11 cellular contexts compared by ENCODE assay signal in the genomic region with DNA sequence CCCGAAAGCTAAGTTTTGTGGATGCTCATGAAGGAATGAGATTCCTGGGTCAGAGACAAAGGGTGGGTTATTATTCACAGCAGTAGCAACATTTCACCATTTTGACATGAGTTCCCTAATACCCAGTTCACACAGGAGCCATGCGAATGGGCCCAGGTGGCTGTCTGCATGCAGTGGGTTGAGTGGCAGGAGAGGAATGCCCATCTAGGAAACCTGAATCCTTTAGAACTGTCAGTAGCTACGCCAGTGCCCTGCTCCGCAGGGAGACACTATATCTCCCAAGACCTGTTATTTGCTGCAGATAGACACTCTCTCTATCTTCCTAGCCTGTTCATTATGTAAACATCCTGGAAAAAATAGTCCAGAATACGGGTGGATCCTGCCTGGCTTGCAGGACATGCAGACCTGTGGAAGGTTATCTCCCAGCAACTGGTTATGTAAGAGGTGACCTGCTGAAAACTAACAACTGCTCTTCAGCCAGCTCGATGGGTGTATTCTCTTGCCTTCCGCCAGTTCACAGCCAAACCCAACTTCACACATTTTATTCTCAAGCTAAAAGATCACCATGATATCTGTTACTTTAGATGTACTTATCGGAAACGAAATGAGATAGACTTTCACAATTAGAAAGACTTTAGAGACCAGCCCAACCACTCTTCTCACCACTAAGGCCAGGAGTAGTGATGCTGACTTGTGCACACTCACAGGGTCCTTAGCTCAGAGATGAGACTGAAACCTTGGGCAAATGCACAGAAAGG. TPM values are rescaled to one million over a fixed set of nuclear protein-coding genes. Genes with fewer than 3 reads are reported as not detected.
DNase-seq lines count a peak whose midpoint lies in the region; ATAC-seq and TF ChIP-seq lines count a peak whose summit lies in the region.
"Had no signal": no experiment of that assay in that cellular context is flagged by ENCODE, and none has a peak within 500 bp of the region (broad histone marks: within the 10 kb centered on the region; RNA-seq: fewer than 3 reads in every experiment).

No MANE protein-coding gene starts in this region.

- ATAC-seq in stimulated activated naive CD8-positive, alpha-beta T cell treated with anti-CD3 and anti-CD28 coated beads, Interleukin-15, amount 100 ng/mL, for 72 hours = peak; percentile 68
- ATAC-seq: foreskin keratinocyte had no signal

- no peaks in the 10 kb centered on the region for H3K27me3 Mint-ChIP-seq in activated naive CD4-positive, alpha-beta T cell treated with anti-CD3 and anti-CD28 coated beads for 36 hours (ENCODE audit: low read depth)
- peaks cover 0 to 35% (median 33%) of the 10 kb centered on the region in 3 donors for H3K27me3 Mint-ChIP-seq in immature natural killer cell (ENCODE audit: low read depth in 3 of 3)
- H3K27me3 Mint-ChIP-seq in stimulated activated naive CD8-positive, alpha-beta T cell treated with anti-CD3 and anti-CD28 coated beads, Interleukin-15, amount 100 ng/mL, for 72 hours = no peaks in the 10 kb centered on the region

- H3K9me2 ChIP-seq in PC-9 (ENCODE audit: insufficient read depth) = no peaks in the 10 kb centered on the region

- BruUV-seq in PC-9 (replicated peaks; lab: Mats Ljungman, UMichigan) = no TSS peak

- H3K4me1 ChIP-seq in PC-9 (replicated peaks; ENCODE audit: insufficient read depth) (peaks cover 49% of the 10 kb centered on the region), adrenal gland (replicated peaks in 1 of 2) (peaks cover 0 to 10% of the 10 kb centered on the region in 2 donors)

- no peak overlapping the region for H3K4me3 Mint-ChIP-seq in activated naive CD4-positive, alpha-beta T cell treated with anti-CD3 and anti-CD28 coated beads for 36 hours
- H3K4me3 Mint-ChIP-seq in immature natural killer cell = peak overlapping the region; percentile 78 to 91 (median 82)
- H3K4me3 Mint-ChIP-seq in stimulated activated naive CD8-positive, alpha-beta T cell treated with anti-CD3 and anti-CD28 coated beads, Interleukin-15, amount 100 ng/mL, for 72 hours = no peak overlapping the region

- intact Hi-C loops in activated naive CD4-positive, alpha-beta T cell treated with anti-CD3 and anti-CD28 coated beads for 36 hours (cut with micrococcal nuclease) = no loop called here
- intact Hi-C loops in PC-9 (cut with micrococcal nuclease; ENCODE audit: unreplicated experiment) = no loop called here
- intact Hi-C loops in adrenal gland (cut with DNase I) = no loop called here

- no peaks in the 10 kb centered on the region for H3K9me3 Mint-ChIP-seq in activated naive CD4-positive, alpha-beta T cell treated with anti-CD3 and anti-CD28 coated beads for 36 hours
- no peaks in the 10 kb centered on the region for H3K9me3 Mint-ChIP-seq in immature natural killer cell
- no peaks in the 10 kb centered on the region for H3K9me3 Mint-ChIP-seq in stimulated activated naive CD8-positive, alpha-beta T cell treated with anti-CD3 and anti-CD28 coated beads, Interleukin-15, amount 100 ng/mL, for 72 hours

- H4K20me1 ChIP-seq in PC-9 (ENCODE audit: insufficient read depth) = no peaks in the 10 kb centered on the region

- CTCF ChIA-PET in activated naive CD4-positive, alpha-beta T cell treated with anti-CD3 and anti-CD28 coated beads for 36 hours (lab: Charles Lee) = interaction anchor here (0.7 to 1.3 kb wide), 3 partner anchors 11 to 65 kb away, joined by 3 read pairs; no protein-coding TSS in a partner anchor
- CTCF ChIA-PET in PC-9 (lab: Charles Lee) = no interaction called here

- H3K9me3 ChIP-seq in PC-9 (ENCODE audit: insufficient read depth, low read depth) (no peaks in the 10 kb centered on the region), adrenal gland (replicated peaks in 1 of 3) (no peaks in the 10 kb centered on the region)
- H3K9me3 ChIP-seq: MG63 had no signal

- H3K27me3 ChIP-seq in PC-9 (ENCODE audit: insufficient read depth, low read depth) (no peaks in the 10 kb centered on the region), adrenal gland (no peaks in the 10 kb centered on the region)
- H3K27me3 ChIP-seq: foreskin keratinocyte, MG63 had no signal

- H3K4me1 Mint-ChIP-seq in activated naive CD4-positive, alpha-beta T cell treated with anti-CD3 and anti-CD28 coated beads for 36 hours (ENCODE audit: low read depth) = peaks cover 74% of the 10 kb centered on the region
- peaks cover 98 to 100% of the 10 kb centered on the region in 2 donors for H3K4me1 Mint-ChIP-seq in immature natural killer cell
- peaks cover 84% of the 10 kb centered on the region for H3K4me1 Mint-ChIP-seq in stimulated activated naive CD8-positive, alpha-beta T cell treated with anti-CD3 and anti-CD28 coated beads, Interleukin-15, amount 100 ng/mL, for 72 hours

- WGBS in adrenal gland, 4 donors = 84 to 90% (median 86%) methylated on average over 9 of the region's 9 CpGs

- peak overlapping the region; percentile 43 for H3K27ac Mint-ChIP-seq in activated naive CD4-positive, alpha-beta T cell treated with anti-CD3 and anti-CD28 coated beads for 36 hours
- H3K27ac Mint-ChIP-seq in immature natural killer cell = peak overlapping the region; percentile 94 to 99 (median 99)
- H3K27ac Mint-ChIP-seq in stimulated activated naive CD8-positive, alpha-beta T cell treated with anti-CD3 and anti-CD28 coated beads, Interleukin-15, amount 100 ng/mL, for 72 hours = no peak overlapping the region

- H3K27ac ChIP-seq in PC-9 (0 out of 2 replicates have a peak overlapping the region, but pooled peaks have one; percentile 11), adrenal gland (peak overlapping the region in 1 of 5 donors; percentile 6)
- H3K27ac ChIP-seq: foreskin keratinocyte had no signal

- TF ChIP-seq CTCF in PC-9 (conservative IDR thresholded peaks at IDR 0.05) (no peak), adrenal gland (IDR thresholded peaks at IDR 0.05) (no peak)

- peaks cover 30% of the 10 kb centered on the region for H3F3A ChIP-seq in PC-9 (ENCODE audit: insufficient read depth, low read depth)

- no peak for TF ChIP-seq POLR2A in adrenal gland (IDR thresholded peaks at IDR 0.05)

- POLR2A ChIA-PET in PC-9 (lab: Charles Lee; ENCODE audit: unreplicated experiment) = no interaction called here

- no peak overlapping the region for H2AFZ ChIP-seq in PC-9

- peaks cover 81% of the 10 kb centered on the region for H3K79me2 ChIP-seq in PC-9 (ENCODE audit: low read depth)

- peaks cover 17% of the 10 kb centered on the region for H3K36me3 Mint-ChIP-seq in activated naive CD4-positive, alpha-beta T cell treated with anti-CD3 and anti-CD28 coated beads for 36 hours (ENCODE audit: low read depth)
- peaks cover 16 to 43% (median 18%) of the 10 kb centered on the region in 3 donors for H3K36me3 Mint-ChIP-seq in immature natural killer cell

- H3K4me2 ChIP-seq in PC-9 = no peak overlapping the region

- no peak for DNase-seq in activated naive CD4-positive, alpha-beta T cell treated with anti-CD3 and anti-CD28 coated beads for 36 hours
- DNase-seq in activated naive CD4-positive, alpha-beta T cell (lab: John Stamatoyannopoulos, UW) = no peak
- DNase-seq in PC-9 = no peak
- peak; percentile 82 to 86 (median 83) for DNase-seq in immature natural killer cell
- no peak for DNase-seq in stimulated activated naive CD8-positive, alpha-beta T cell treated with anti-CD3 and anti-CD28 coated beads, Interleukin-15, amount 100 ng/mL, for 72 hours
- DNase-seq in NCI-H748 treated with DMSO at 0.1 percent for 48 hours (lab: John Stamatoyannopoulos, UW) = no peak
- DNase-seq in adrenal gland = no peak
- DNase-seq in stimulated activated naive CD4-positive, alpha-beta T cell (lab: John Stamatoyannopoulos, UW) = no peak
- DNase-seq: effector CD4-positive, alpha-beta T cell; foreskin keratinocyte; MG63 had no signal

- H3K4me3 ChIP-seq in PC-9 = no peak overlapping the region
- no peak overlapping the region for H3K4me3 ChIP-seq in adrenal gland
- H3K4me3 ChIP-seq: MG63 had no signal

- H3K36me3 ChIP-seq in PC-9 (ENCODE audit: low read depth) = peaks cover 8% of the 10 kb centered on the region; the same call in 1 of the 2 replicates
- no peaks in the 10 kb centered on the region for H3K36me3 ChIP-seq in adrenal gland (replicated peaks in 1 of 2)
- H3K36me3 ChIP-seq: MG63 had no signal

RNA-seq across cellular contexts. Expression of a gene that starts 59.1 kb away (rescaled TPM):
- 10 to 100 TPM; 35.9 to 36.6 TPM for total RNA-seq in activated naive CD4-positive, alpha-beta T cell treated with anti-CD3 and anti-CD28 coated beads for 36 hours
- total RNA-seq in PC-9 (2021) (37.9 and 44.4 TPM in 2 replicates), adrenal gland (10 to 100 TPM; 11.2 to 23.7 (median 16.0) TPM)
- polyA plus RNA-seq in immature natural killer cell (100 to 1,000 TPM; 187 to 403 (median 297) TPM), adrenal gland (1 to 10 TPM; 3.5 to 7.6 (median 6.2) TPM)

Comparison
In these comparisons a context has a peak if more than half of its experiments do, and no peak if none do; other contexts are left out.
1. DNase-seq: peak in immature natural killer cell (3 of 3); none in activated naive CD4-positive, alpha-beta T cell treated with anti-CD3 and anti-CD28 coated beads for 36 hours (single experiment), activated naive CD4-positive, alpha-beta T cell (0 of 4), PC-9 (0 of 2), stimulated activated naive CD8-positive, alpha-beta T cell treated with anti-CD3 and anti-CD28 coated beads, Interleukin-15, amount 100 ng/mL, for 72 hours (0 of 2), NCI-H748 treated with DMSO at 0.1 percent for 48 hours (single experiment), adrenal gland (0 of 7) and stimulated activated naive CD4-positive, alpha-beta T cell (0 of 6).
2. H3K27ac Mint-ChIP-seq: peak in activated naive CD4-positive, alpha-beta T cell treated with anti-CD3 and anti-CD28 coated beads for 36 hours (single experiment) and immature natural killer cell (6 of 6); none in stimulated activated naive CD8-positive, alpha-beta T cell treated with anti-CD3 and anti-CD28 coated beads, Interleukin-15, amount 100 ng/mL, for 72 hours (0 of 2).
3. H3K4me3 Mint-ChIP-seq: peak in immature natural killer cell (5 of 5); none in activated naive CD4-positive, alpha-beta T cell treated with anti-CD3 and anti-CD28 coated beads for 36 hours (single experiment) and stimulated activated naive CD8-positive, alpha-beta T cell treated with anti-CD3 and anti-CD28 coated beads, Interleukin-15, amount 100 ng/mL, for 72 hours (0 of 2).